1 cellular context compared by ENCODE assay signal in the genomic region with DNA sequence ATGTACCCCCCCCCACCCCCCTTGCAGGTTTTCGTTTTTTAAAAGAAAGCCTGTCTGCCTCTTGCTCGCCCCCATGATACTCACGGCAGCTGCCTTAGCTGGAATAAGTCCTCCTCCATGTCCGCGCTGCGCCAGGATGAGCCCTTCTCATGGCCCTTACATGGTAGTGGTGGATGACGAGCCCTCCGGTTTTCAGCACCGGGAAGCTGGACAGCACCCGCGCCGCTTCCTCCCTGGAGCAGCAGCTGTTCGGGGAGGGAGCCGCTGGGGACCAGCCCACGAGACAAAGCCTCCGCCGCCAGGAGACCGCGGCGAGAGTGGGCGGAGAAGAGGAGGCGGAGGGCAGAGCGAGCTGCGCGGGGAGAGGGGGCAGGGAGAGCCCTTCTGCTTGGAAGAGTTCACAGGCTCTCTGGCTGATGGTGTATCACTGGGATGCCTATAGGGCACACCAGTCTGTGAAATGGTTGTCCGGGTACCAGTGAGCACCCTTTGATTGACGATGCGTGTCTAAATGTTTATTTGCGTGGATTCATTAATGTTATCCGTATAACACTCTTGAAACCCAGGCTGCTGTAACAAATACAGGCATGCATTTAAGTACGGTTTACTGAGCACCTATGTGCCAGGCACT.
A peak's percentile ranks its signal among the peaks of the same experiment; 100 is the strongest.
TF ChIP-seq lines count a peak whose summit lies in the region.

Gene SVOP (minus strand): TSS at position 319 of the 631 bp plus-strand sequence. CDS start 200 bp downstream, at position 119.

TF ChIP-seq in HepG2, 621 proteins besides CTCF, POLR2A, EP300 and RAD21 (continued from another document):
- TF ChIP-seq CSRNP2 (CRISPR knock-in tag; conservative IDR thresholded peaks at IDR 0.05; ENCODE audit: low read depth): 0 out of 2 replicates have a peak, but pooled peaks have one; percentile 43
- no peak for TF ChIP-seq SSRP1 (CRISPR knock-in tag; IDR thresholded peaks at IDR 0.05)
- peak; percentile 49 for TF ChIP-seq GABPA (IDR thresholded peaks at IDR 0.05; ENCODE audit: low read depth, low read length)
- peak; percentile 83 for TF ChIP-seq GABPA (CRISPR knock-in tag; IDR thresholded peaks at IDR 0.05; ENCODE audit: low read depth)
- TF ChIP-seq LCORL (IDR thresholded peaks at IDR 0.05): no peak
- TF ChIP-seq LCORL (CRISPR knock-in tag; IDR thresholded peaks at IDR 0.05): no peak
- TF ChIP-seq ZNF839 (CRISPR knock-in tag; IDR thresholded peaks at IDR 0.05; ENCODE audit: borderline replicate concordance): no peak
- no peak for TF ChIP-seq ZSCAN25 (CRISPR knock-in tag; IDR thresholded peaks at IDR 0.05)
- no peak for TF ChIP-seq RBM39 (IDR thresholded peaks at IDR 0.05; ENCODE audit: low read depth, low read length, poor library complexity, severe bottlenecking)
- no peak for TF ChIP-seq RNF2 (conservative IDR thresholded peaks at IDR 0.05; ENCODE audit: low read depth)
- TF ChIP-seq SRSF4 (IDR thresholded peaks at IDR 0.05; ENCODE audit: low read depth, low read length, poor library complexity, severe bottlenecking): no peak
- no peak for TF ChIP-seq RFX1 (IDR thresholded peaks at IDR 0.05)
- TF ChIP-seq MAX (IDR thresholded peaks at IDR 0.05): 0 out of 2 replicates have a peak, but pooled peaks have one; percentile 34
- peak; percentile 91 for TF ChIP-seq ZNF335 (CRISPR knock-in tag; IDR thresholded peaks at IDR 0.05)
- TF ChIP-seq CCDC6 (CRISPR knock-in tag; IDR thresholded peaks at IDR 0.05): peak; percentile 78; the same call in 1 of the 2 replicates
- no peak for TF ChIP-seq AGO1 (IDR thresholded peaks at IDR 0.05; ENCODE audit: low read depth, low read length, poor library complexity, severe bottlenecking)
- TF ChIP-seq ZNF816 (CRISPR knock-in tag; IDR thresholded peaks at IDR 0.05; ENCODE audit: borderline replicate concordance): peak; percentile 57; the same call in 1 of the 2 replicates
- TF ChIP-seq GTF2F1 (IDR thresholded peaks at IDR 0.05; ENCODE audit: low read length): no peak
- no peak for TF ChIP-seq ZNF567 (CRISPR knock-in tag; IDR thresholded peaks at IDR 0.05; ENCODE audit: borderline replicate concordance)
- peak; percentile 80; the same call in 1 of the 2 replicates for TF ChIP-seq KLF12 (CRISPR knock-in tag; IDR thresholded peaks at IDR 0.05; ENCODE audit: borderline replicate concordance)
- TF ChIP-seq ZNF660 (CRISPR knock-in tag; IDR thresholded peaks at IDR 0.05; ENCODE audit: borderline replicate concordance, low read depth): no peak
- TF ChIP-seq ZNF784 (CRISPR knock-in tag; IDR thresholded peaks at IDR 0.05; ENCODE audit: borderline replicate concordance): no peak
- TF ChIP-seq RELA (CRISPR knock-in tag; IDR thresholded peaks at IDR 0.05): peak; percentile 56; the same call in 1 of the 2 replicates
- TF ChIP-seq SOX5 (CRISPR knock-in tag; IDR thresholded peaks at IDR 0.05; ENCODE audit: borderline replicate concordance): peak; percentile 54; the same call in 1 of the 2 replicates
- peak; percentile 98 for TF ChIP-seq TSC22D2 (CRISPR knock-in tag; IDR thresholded peaks at IDR 0.05; ENCODE audit: borderline replicate concordance)
- TF ChIP-seq PHF5A (CRISPR knock-in tag; IDR thresholded peaks at IDR 0.05; ENCODE audit: low read depth, unreplicated experiment): peak; percentile 34
- peak; percentile 62; the same call in 1 of the 2 replicates for TF ChIP-seq ZNF691 (CRISPR knock-in tag; IDR thresholded peaks at IDR 0.05; ENCODE audit: borderline replicate concordance, low read depth)
- peak; percentile 79; the same call in 1 of the 2 replicates for TF ChIP-seq THRA (CRISPR knock-in tag; IDR thresholded peaks at IDR 0.05; ENCODE audit: borderline replicate concordance)
- TF ChIP-seq SPEN (CRISPR knock-in tag; IDR thresholded peaks at IDR 0.05; ENCODE audit: low read depth): peak; percentile 71
- TF ChIP-seq SP5 (CRISPR knock-in tag; IDR thresholded peaks at IDR 0.05; ENCODE audit: borderline replicate concordance, low read depth): peak; percentile 69
- no peak for TF ChIP-seq ZNF597 (CRISPR knock-in tag; IDR thresholded peaks at IDR 0.05)
- TF ChIP-seq, protein P1, sequence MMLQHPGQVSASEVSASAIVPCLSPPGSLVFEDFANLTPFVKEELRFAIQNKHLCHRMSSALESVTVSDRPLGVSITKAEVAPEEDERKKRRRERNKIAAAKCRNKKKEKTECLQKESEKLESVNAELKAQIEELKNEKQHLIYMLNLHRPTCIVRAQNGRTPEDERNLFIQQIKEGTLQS (CRISPR knock-in tag; IDR thresholded peaks at IDR 0.05): 0 out of 2 replicates have a peak, but pooled peaks have one; percentile 62
TF ChIP-seq in HepG2: peak in this region for 333.
